8 cellular contexts compared by ENCODE assay signal in genomic region chr17:39225974-39226683, GRCh38.
DNase-seq lines count a peak whose midpoint lies in the region; ATAC-seq and TF ChIP-seq lines count a peak whose summit lies in the region.

No MANE protein-coding gene starts in this region.

- peak overlapping the region; percentile 46 for H3K4me3 Mint-ChIP-seq in T-helper 1 cell treated with Interleukin-12 subunit alpha and Interleukin-12 subunit beta and Interleukin-4 antibody, amounts not matched to agents 30 μg/mL and 1 μg/mL, for 36 hours

- H3K9me3 Mint-ChIP-seq in T-helper 1 cell treated with Interleukin-12 subunit alpha and Interleukin-12 subunit beta and Interleukin-4 antibody, amounts not matched to agents 30 μg/mL and 1 μg/mL, for 36 hours: no peaks in the 10 kb centered on the region

- DNase-seq in T-helper 1 cell (no peak), caudate nucleus (lab: John Stamatoyannopoulos, UW) (peak in 50 of 61 donors; percentile 21 to 90 (median 70)), left kidney (ENCODE audit: low read depth, low spot score) (peak; percentile 98), NCI-H187 treated with DMSO at 0.1 percent for 48 hours (lab: John Stamatoyannopoulos, UW) (no peak)
- peak; percentile 49 to 50 for DNase-seq in stimulated activated CD8-positive, alpha-beta memory T cell treated with anti-CD3 and anti-CD28 coated beads, Interleukin-15, amount 100 ng/mL, for 48 hours (ENCODE audit: low read depth in 2 of 2)

- peaks cover 4% of the 10 kb centered on the region for H3K4me1 Mint-ChIP-seq in T-helper 1 cell treated with Interleukin-12 subunit alpha and Interleukin-12 subunit beta and Interleukin-4 antibody, amounts not matched to agents 30 μg/mL and 1 μg/mL, for 36 hours (ENCODE audit: low read depth)

- H3K27me3 Mint-ChIP-seq in T-helper 1 cell treated with Interleukin-12 subunit alpha and Interleukin-12 subunit beta and Interleukin-4 antibody, amounts not matched to agents 30 μg/mL and 1 μg/mL, for 36 hours (ENCODE audit: low read depth): peaks cover 61% of the 10 kb centered on the region

- ATAC-seq in SK-N-SH treated with all-trans-retinoic acid at 6 μM for 48 hours (peak; percentile 82), GM21390 (IDR thresholded peaks at IDR 0.05; ENCODE audit: unreplicated experiment) (no peak)

- H3K27ac Mint-ChIP-seq in T-helper 1 cell treated with Interleukin-12 subunit alpha and Interleukin-12 subunit beta and Interleukin-4 antibody, amounts not matched to agents 30 μg/mL and 1 μg/mL, for 36 hours: no peak overlapping the region

- H3K36me3 Mint-ChIP-seq in T-helper 1 cell treated with Interleukin-12 subunit alpha and Interleukin-12 subunit beta and Interleukin-4 antibody, amounts not matched to agents 30 μg/mL and 1 μg/mL, for 36 hours (ENCODE audit: low read depth): no peaks in the 10 kb centered on the region

- no peak overlapping the region for H3K27ac ChIP-seq in caudate nucleus (ENCODE audit: low read depth, low read length)

TF ChIP-seq in SK-N-SH treated with all-trans-retinoic acid at 6 μM for 48 hours, 23 proteins besides CTCF, POLR2A, EP300 and RAD21:
- TF ChIP-seq CREB5 (CRISPR knock-in tag; IDR thresholded peaks at IDR 0.05; ENCODE audit: low read depth) (no peak), ZC3H10 (CRISPR knock-in tag; IDR thresholded peaks at IDR 0.05) (no peak), PPARA (CRISPR knock-in tag; IDR thresholded peaks at IDR 0.05; ENCODE audit: borderline replicate concordance) (no peak), TCF4 (CRISPR knock-in tag; IDR thresholded peaks at IDR 0.05; ENCODE audit: borderline replicate concordance) (no peak), TSHZ2 (CRISPR knock-in tag; IDR thresholded peaks at IDR 0.05) (no peak), ZFP3 (CRISPR knock-in tag; IDR thresholded peaks at IDR 0.05) (no peak), ESRRG (CRISPR knock-in tag; IDR thresholded peaks at IDR 0.05) (no peak), PATZ1 (CRISPR knock-in tag; IDR thresholded peaks at IDR 0.05; ENCODE audit: borderline replicate concordance) (no peak), ZNF565 (CRISPR knock-in tag; conservative IDR thresholded peaks at IDR 0.05; ENCODE audit: low read depth) (no peak), ZNF70 (CRISPR knock-in tag; IDR thresholded peaks at IDR 0.05) (no peak), TOX (CRISPR knock-in tag; IDR thresholded peaks at IDR 0.05; ENCODE audit: borderline replicate concordance) (no peak), SNAI2 (CRISPR knock-in tag; IDR thresholded peaks at IDR 0.05) (no peak), ISL1 (CRISPR knock-in tag; IDR thresholded peaks at IDR 0.05) (no peak)

Comparison
In these comparisons a context has a peak if more than half of its experiments do, and no peak if none do; other contexts are left out.
1. DNase-seq: peak in caudate nucleus (50 of 61), left kidney (single experiment) and stimulated activated CD8-positive, alpha-beta memory T cell treated with anti-CD3 and anti-CD28 coated beads, Interleukin-15, amount 100 ng/mL, for 48 hours (2 of 2); none in T-helper 1 cell (0 of 5) and NCI-H187 treated with DMSO at 0.1 percent for 48 hours (single experiment).